ENCODE assay signal across 34 cellular contexts in the genomic region with DNA sequence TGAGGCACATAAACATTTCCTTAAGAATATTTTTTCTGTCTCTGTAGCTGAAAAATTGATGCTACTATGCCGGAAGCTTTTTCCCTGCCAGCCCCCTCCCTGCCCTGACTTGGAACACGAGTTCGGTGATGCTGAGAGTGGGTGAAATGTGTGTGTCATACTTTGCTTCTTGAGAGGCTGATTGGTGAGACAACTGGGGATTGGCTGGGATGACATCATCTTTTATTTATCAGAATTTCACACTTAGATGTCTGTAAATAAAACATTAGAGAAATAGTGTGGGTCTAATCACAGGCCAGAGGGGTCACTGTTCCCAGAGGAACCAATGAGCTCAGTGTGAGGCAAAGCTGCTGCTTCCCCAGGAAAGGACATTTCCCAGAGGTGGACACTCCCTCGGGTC.
"Had no signal": no experiment of that assay in that cellular context is flagged by ENCODE, and none has a peak within 500 bp of the region (broad histone marks: within the 10 kb centered on the region; RNA-seq: fewer than 3 reads in every experiment).

No MANE protein-coding gene starts in this region.

- H3K27me3 ChIP-seq: ascending aorta, cardiac muscle cell had no signal

- H3K27me3 Mint-ChIP-seq: activated B cell treated with CpG ODN at 0.5 μM for 24 hours; activated CD4-positive, alpha-beta memory T cell treated with anti-CD3 and anti-CD28 coated beads, Interleukin-2, amount 10 ng/mL, durations not matched to agents 7 days and 5 days; activated CD4-positive, alpha-beta T cell treated with anti-CD3 and anti-CD28 coated beads, Interleukin-2, amount 10 ng/mL, durations not matched to agents 7 days and 5 days; activated CD8-positive, alpha-beta memory T cell treated with anti-CD3 and anti-CD28 coated beads, Interleukin-2, amount 10 ng/mL, durations not matched to agents 7 days and 5 days; activated naive CD4-positive, alpha-beta T cell treated with anti-CD3 and anti-CD28 coated beads, Interleukin-2, amount 10 ng/mL, durations not matched to agents 7 days and 5 days; activated naive CD8-positive, alpha-beta T cell treated with anti-CD3 and anti-CD28 coated beads, Interleukin-2, amount 10 ng/mL, durations not matched to agents 7 days and 5 days; activated T-cell treated with anti-CD3 and anti-CD28 coated beads, Interleukin-2, amount 50 U/mL, for 24 hours had no signal

- H3K4me3 Mint-ChIP-seq: activated B cell treated with CpG ODN at 0.5 μM for 24 hours; activated CD4-positive, alpha-beta memory T cell treated with anti-CD3 and anti-CD28 coated beads, Interleukin-2, amount 10 ng/mL, durations not matched to agents 7 days and 5 days; activated CD4-positive, alpha-beta T cell treated with anti-CD3 and anti-CD28 coated beads for 36 hours; activated CD4-positive, alpha-beta T cell treated with anti-CD3 and anti-CD28 coated beads, Interleukin-2, amount 10 ng/mL, durations not matched to agents 7 days and 5 days; activated CD8-positive, alpha-beta memory T cell treated with anti-CD3 and anti-CD28 coated beads, Interleukin-2, amount 10 ng/mL, durations not matched to agents 7 days and 5 days; activated CD8-positive, alpha-beta T cell treated with anti-CD3 and anti-CD28 coated beads, Interleukin-2, amount 10 ng/mL, durations not matched to agents 7 days and 5 days; activated naive CD4-positive, alpha-beta T cell treated with anti-CD3 and anti-CD28 coated beads, Interleukin-2, amount 10 ng/mL, durations not matched to agents 7 days and 5 days; activated naive CD4-positive, alpha-beta T cell treated with anti-CD3 and anti-CD28 coated beads, Interleukin-2, amount 50 U/mL, for 24 hours; activated naive CD8-positive, alpha-beta T cell; activated naive CD8-positive, alpha-beta T cell treated with anti-CD3 and anti-CD28 coated beads, Interleukin-2, amount 10 ng/mL, durations not matched to agents 7 days and 5 days; activated naive CD8-positive, alpha-beta T cell treated with anti-CD3 and anti-CD28 coated beads, Interleukin-2, amount 50 U/mL, for 24 hours; activated T-cell treated with anti-CD3 and anti-CD28 coated beads, Interleukin-2, amount 50 U/mL, for 24 hours; brain; T-helper 1 cell treated with Interleukin-12 subunit alpha and Interleukin-12 subunit beta and Interleukin-4 antibody, amounts not matched to agents 30 μg/mL and 1 μg/mL, for 36 hours; T-helper 2 cell treated with Interferon-gamma antibody and Interleukin-4, amounts not matched to agents 5 μg/mL and 100 μg/mL, for 36 hours had no signal

- H3K27ac ChIP-seq: ascending aorta, cardiac muscle cell, VCaP had no signal

- H3K4me3 ChIP-seq: ascending aorta, cardiac muscle cell had no signal

- H3K36me3 Mint-ChIP-seq: activated CD8-positive, alpha-beta memory T cell treated with anti-CD3 and anti-CD28 coated beads, Interleukin-2, amount 10 ng/mL, durations not matched to agents 7 days and 5 days; activated naive CD4-positive, alpha-beta T cell treated with anti-CD3 and anti-CD28 coated beads, Interleukin-2, amount 10 ng/mL, durations not matched to agents 7 days and 5 days; activated naive CD4-positive, alpha-beta T cell treated with anti-CD3 and anti-CD28 coated beads, Interleukin-2, amount 50 U/mL, for 24 hours; activated naive CD8-positive, alpha-beta T cell; activated naive CD8-positive, alpha-beta T cell treated with anti-CD3 and anti-CD28 coated beads, Interleukin-2, amount 10 ng/mL, durations not matched to agents 7 days and 5 days; brain had no signal

- H3K27ac Mint-ChIP-seq: activated B cell treated with CpG ODN at 0.5 μM for 24 hours; activated CD4-positive, alpha-beta memory T cell treated with anti-CD3 and anti-CD28 coated beads, Interleukin-2, amount 10 ng/mL, durations not matched to agents 7 days and 5 days; activated CD4-positive, alpha-beta T cell treated with anti-CD3 and anti-CD28 coated beads for 36 hours; activated CD4-positive, alpha-beta T cell treated with anti-CD3 and anti-CD28 coated beads, Interleukin-2, amount 10 ng/mL, durations not matched to agents 7 days and 5 days; activated CD8-positive, alpha-beta memory T cell treated with anti-CD3 and anti-CD28 coated beads, Interleukin-2, amount 10 ng/mL, durations not matched to agents 7 days and 5 days; activated CD8-positive, alpha-beta T cell treated with anti-CD3 and anti-CD28 coated beads, Interleukin-2, amount 10 ng/mL, durations not matched to agents 7 days and 5 days; activated naive CD4-positive, alpha-beta T cell treated with anti-CD3 and anti-CD28 coated beads, Interleukin-2, amount 10 ng/mL, durations not matched to agents 7 days and 5 days; activated naive CD4-positive, alpha-beta T cell treated with anti-CD3 and anti-CD28 coated beads, Interleukin-2, amount 50 U/mL, for 24 hours; activated naive CD8-positive, alpha-beta T cell; activated naive CD8-positive, alpha-beta T cell treated with anti-CD3 and anti-CD28 coated beads, Interleukin-2, amount 10 ng/mL, durations not matched to agents 7 days and 5 days; activated naive CD8-positive, alpha-beta T cell treated with anti-CD3 and anti-CD28 coated beads, Interleukin-2, amount 50 U/mL, for 24 hours; activated T-cell treated with anti-CD3 and anti-CD28 coated beads, Interleukin-2, amount 50 U/mL, for 24 hours; activated T-helper 2 cell treated with anti-CD3 and anti-CD28 coated beads, Interferon-gamma antibody, Interleukin-2, Interleukin-4, amounts not matched to agents 10 μg/mL and 5 μg/mL and 100 μg/mL, durations not matched to agents 14 hours and 24 hours and 36 hours; brain; T-helper 1 cell treated with Interleukin-12 subunit alpha and Interleukin-12 subunit beta and Interleukin-4 antibody, amounts not matched to agents 30 μg/mL and 1 μg/mL, for 36 hours; T-helper 2 cell treated with Interferon-gamma antibody and Interleukin-4, amounts not matched to agents 5 μg/mL and 100 μg/mL, for 36 hours had no signal

- H3K36me3 ChIP-seq: ascending aorta, cardiac muscle cell had no signal

- ATAC-seq: activated CD4-positive, alpha-beta T cell treated with anti-CD3 and anti-CD28 coated beads for 36 hours; activated CD8-positive, alpha-beta memory T cell treated with anti-CD3 and anti-CD28 coated beads, Interleukin-2, amount 10 ng/mL, durations not matched to agents 7 days and 5 days; activated CD8-positive, alpha-beta T cell treated with anti-CD3 and anti-CD28 coated beads, Interleukin-2, amount 10 ng/mL, durations not matched to agents 7 days and 5 days; activated naive CD8-positive, alpha-beta T cell treated with anti-CD3 and anti-CD28 coated beads, Interleukin-2, amount 50 U/mL, for 24 hours had no signal

- H3K4me1 ChIP-seq: ascending aorta had no signal

- H3K4me1 Mint-ChIP-seq: activated B cell treated with CpG ODN at 0.5 μM for 24 hours; activated CD4-positive, alpha-beta memory T cell treated with anti-CD3 and anti-CD28 coated beads, Interleukin-2, amount 10 ng/mL, durations not matched to agents 7 days and 5 days; activated CD4-positive, alpha-beta T cell treated with anti-CD3 and anti-CD28 coated beads for 36 hours; activated CD4-positive, alpha-beta T cell treated with anti-CD3 and anti-CD28 coated beads, Interleukin-2, amount 10 ng/mL, durations not matched to agents 7 days and 5 days; activated CD8-positive, alpha-beta memory T cell treated with anti-CD3 and anti-CD28 coated beads, Interleukin-2, amount 10 ng/mL, durations not matched to agents 7 days and 5 days; activated naive CD4-positive, alpha-beta T cell treated with anti-CD3 and anti-CD28 coated beads, Interleukin-2, amount 10 ng/mL, durations not matched to agents 7 days and 5 days; activated naive CD4-positive, alpha-beta T cell treated with anti-CD3 and anti-CD28 coated beads, Interleukin-2, amount 50 U/mL, for 24 hours; activated naive CD8-positive, alpha-beta T cell treated with anti-CD3 and anti-CD28 coated beads, Interleukin-2, amount 10 ng/mL, durations not matched to agents 7 days and 5 days; activated naive CD8-positive, alpha-beta T cell treated with anti-CD3 and anti-CD28 coated beads, Interleukin-2, amount 50 U/mL, for 24 hours had no signal

- DNase-seq: activated B cell treated with CpG ODN at 0.5 μM for 24 hours; activated CD4-positive, alpha-beta memory T cell treated with anti-CD3 and anti-CD28 coated beads, Interleukin-2, amount 10 ng/mL, durations not matched to agents 7 days and 5 days; activated CD4-positive, alpha-beta T cell treated with anti-CD3 and anti-CD28 coated beads for 1 hour; activated CD4-positive, alpha-beta T cell treated with anti-CD3 and anti-CD28 coated beads for 36 hours; activated CD4-positive, alpha-beta T cell treated with anti-CD3 and anti-CD28 coated beads for 48 hours; activated CD4-positive, alpha-beta T cell treated with anti-CD3 and anti-CD28 coated beads, Interleukin-2, amount 10 ng/mL, durations not matched to agents 7 days and 5 days; activated CD4-positive, alpha-beta T cell treated with anti-CD3 and anti-CD28 coated beads, Interleukin-2, amount 50 U/mL, for 48 hours; activated CD8-positive, alpha-beta memory T cell treated with anti-CD3 and anti-CD28 coated beads for 24 hours; activated CD8-positive, alpha-beta memory T cell treated with anti-CD3 and anti-CD28 coated beads, Interleukin-2, amount 10 ng/mL, durations not matched to agents 7 days and 5 days; activated CD8-positive, alpha-beta memory T cell treated with anti-CD3 and anti-CD28 coated beads, Interleukin-2, amount 50 U/mL, for 48 hours; activated CD8-positive, alpha-beta T cell treated with anti-CD3 and anti-CD28 coated beads, Interleukin-2, amount 10 ng/mL, durations not matched to agents 7 days and 5 days; activated effector memory CD4-positive, alpha-beta T cell treated with Interleukin-2 at 50 U/mL for 16 hours; activated gamma-delta T cell; activated naive CD4-positive, alpha-beta T cell treated with anti-CD3 and anti-CD28 coated beads, Interleukin-2, amount 10 ng/mL, durations not matched to agents 7 days and 5 days; activated naive CD4-positive, alpha-beta T cell treated with Interleukin-2 at 50 U/mL for 16 hours; activated naive CD8-positive, alpha-beta T cell treated with anti-CD3 and anti-CD28 coated beads, Interleukin-2, amount 10 ng/mL, durations not matched to agents 7 days and 5 days; activated naive CD8-positive, alpha-beta T cell treated with anti-CD3 and anti-CD28 coated beads, Interleukin-2, amount 50 U/mL, for 24 hours; activated T-cell treated with anti-CD3 and anti-CD28 coated beads, Interleukin-2, amount 50 U/mL, for 24 hours; activated T-cell treated with anti-CD3 and anti-CD28 coated beads, Interleukin-2, amount 50 U/mL, for 48 hours; amygdala; anterior cingulate cortex; central memory CD4-positive, alpha-beta T cell; T-helper 1 cell; T-helper 2 cell; T-helper 9 cell had no signal
